In genomic region chr4:102824398-102824797, GRCh38 we compare ENCODE assay signal across 10 cellular contexts. TPM values are rescaled to one million over a fixed set of nuclear protein-coding genes. Genes with fewer than 3 reads are reported as not detected.
A peak's percentile ranks its signal among the peaks of the same experiment; 100 is the strongest.
DNase-seq lines count a peak whose midpoint lies in the region; ATAC-seq, FAIRE-seq and TF ChIP-seq lines count a peak whose summit lies in the region.
"Had no signal": no experiment of that assay in that cellular context is flagged by ENCODE, and none has a peak within 500 bp of the region (broad histone marks: within the 10 kb centered on the region; RNA-seq: fewer than 3 reads in every experiment).

No MANE protein-coding gene starts in this region.

- peak overlapping the region; percentile 99 for H3K27ac ChIP-seq in CD8-positive, alpha-beta memory T cell (ENCODE audit: low read depth, low read length)
- peak overlapping the region in 2 of 4 donors; percentile 99 to 100 for H3K27ac ChIP-seq in pancreas

- H3K4me1 Mint-ChIP-seq in CD8-positive, alpha-beta memory T cell: peaks cover 15 to 62% (median 15%) of the 10 kb centered on the region in 3 donors
- H3K4me1 Mint-ChIP-seq in natural killer cell treated with Interleukin-12 subunit alpha and Interleukin-12 subunit beta and Interleukin-15 and Interleukin-18, amount 100 ng/mL, for 72 hours (ENCODE audit: low read depth in 2 of 2): peaks cover 43 to 59% of the 10 kb centered on the region in 2 donors

- peaks cover 0 to 3% (median 0%) of the 10 kb centered on the region in 5 donors for H3K9me3 Mint-ChIP-seq in CD8-positive, alpha-beta memory T cell
- H3K9me3 Mint-ChIP-seq in natural killer cell treated with Interleukin-12 subunit alpha and Interleukin-12 subunit beta and Interleukin-15 and Interleukin-18, amount 100 ng/mL, for 72 hours: no peaks in the 10 kb centered on the region

- POLR2A ChIA-PET in CD8-positive, alpha-beta memory T cell (lab: Charles Lee): interaction anchor here (0.6 to 7.0 kb wide), 3 partner anchors 10 to 64 kb away, joined by 3 to 182 read pairs (median 52); partner anchors contain the start of genes CISD2 and MANBA

- no peaks in the 10 kb centered on the region for H3K9me3 ChIP-seq in CD8-positive, alpha-beta memory T cell (ENCODE audit: low read length)
- H3K9me3 ChIP-seq in pancreas: no peaks in the 10 kb centered on the region

- H3K4me3 Mint-ChIP-seq in CD8-positive, alpha-beta memory T cell: no peak overlapping the region
- H3K4me3 Mint-ChIP-seq in natural killer cell treated with Interleukin-12 subunit alpha and Interleukin-12 subunit beta and Interleukin-15 and Interleukin-18, amount 100 ng/mL, for 72 hours: no peak overlapping the region

- FAIRE-seq in pancreas (lab: Jason Lieb, UNC): no peak

- intact Hi-C loops in pancreas (cut with DNase I): no loop called here

- no peak for TF ChIP-seq CTCF in epithelial cell of esophagus (IDR thresholded peaks at IDR 0.05; ENCODE audit: insufficient read depth, low read depth, low read length, missing control alignments)
- no peak for TF ChIP-seq CTCF in pancreas (IDR thresholded peaks at IDR 0.05)

- WGBS in pancreas, 2 donors: 0 to 1% methylated on average over 2 of the region's 2 CpGs

- peaks cover 61% of the 10 kb centered on the region for H3K4me1 ChIP-seq in CD8-positive, alpha-beta memory T cell (ENCODE audit: insufficient read depth, low read length)
- H3K4me1 ChIP-seq in pancreas: peaks cover 19 to 54% (median 47%) of the 10 kb centered on the region in 3 donors

- DNase-seq in CD8-positive, alpha-beta memory T cell: no peak
- DNase-seq in NCI-H187 (lab: John Stamatoyannopoulos, UW) (peak; percentile 5 to 36), epithelial cell of esophagus (ENCODE audit: low read depth) (no peak), pancreas (no peak), AG20443 (ENCODE audit: low spot score) (no peak), middle frontal gyrus (ENCODE audit: extremely low spot score, low spot score) (no peak)
- DNase-seq in natural killer cell treated with Interleukin-12 subunit alpha and Interleukin-12 subunit beta and Interleukin-15 and Interleukin-18, amount 100 ng/mL, for 72 hours (ENCODE audit: low spot score): no peak
- DNase-seq: activated effector memory CD4-positive, alpha-beta T cell treated with Interleukin-2 at 50 U/mL for 16 hours; nucleus accumbens had no signal

- H3K4me3 ChIP-seq in CD8-positive, alpha-beta memory T cell (ENCODE audit: low read length): peak overlapping the region; percentile 90
- H3K4me3 ChIP-seq in epithelial cell of esophagus (ENCODE audit: low read length) (peak overlapping the region; percentile 93), pancreas (peak overlapping the region in 3 of 4 donors; percentile 58 to 98 (median 72))

- H3K27me3 Mint-ChIP-seq in CD8-positive, alpha-beta memory T cell: peaks cover 0 to 5% of the 10 kb centered on the region in 2 donors
- no peaks in the 10 kb centered on the region for H3K27me3 Mint-ChIP-seq in natural killer cell treated with Interleukin-12 subunit alpha and Interleukin-12 subunit beta and Interleukin-15 and Interleukin-18, amount 100 ng/mL, for 72 hours

- peak overlapping the region in 2 of 8 donors; percentile 72 to 79 for H3K27ac Mint-ChIP-seq in CD8-positive, alpha-beta memory T cell
- H3K27ac Mint-ChIP-seq in natural killer cell treated with Interleukin-12 subunit alpha and Interleukin-12 subunit beta and Interleukin-15 and Interleukin-18, amount 100 ng/mL, for 72 hours: no peak overlapping the region

- H3K27me3 ChIP-seq in CD8-positive, alpha-beta memory T cell (ENCODE audit: insufficient read depth, low read length, poor library complexity, severe bottlenecking): no peaks in the 10 kb centered on the region
- H3K27me3 ChIP-seq in pancreas: no peaks in the 10 kb centered on the region

- ATAC-seq in pancreas: no peak
- ATAC-seq in HG02678 (IDR thresholded peaks at IDR 0.05; ENCODE audit: unreplicated experiment): no peak
- no peak for ATAC-seq in natural killer cell treated with Interleukin-12 subunit alpha and Interleukin-12 subunit beta and Interleukin-15 and Interleukin-18, amount 100 ng/mL, for 72 hours

- peaks cover 0 to 43% (median 15%) of the 10 kb centered on the region in 3 donors for H3K36me3 Mint-ChIP-seq in CD8-positive, alpha-beta memory T cell
- peaks cover 15% of the 10 kb centered on the region for H3K36me3 Mint-ChIP-seq in natural killer cell treated with Interleukin-12 subunit alpha and Interleukin-12 subunit beta and Interleukin-15 and Interleukin-18, amount 100 ng/mL, for 72 hours

- CTCF ChIA-PET in CD8-positive, alpha-beta memory T cell (lab: Charles Lee): interaction anchor here (1.2 to 1.7 kb wide), 2 partner anchors 8 to 13 kb away, joined by 4 read pairs; no protein-coding TSS in a partner anchor

- peaks cover 9% of the 10 kb centered on the region for H3K36me3 ChIP-seq in CD8-positive, alpha-beta memory T cell (ENCODE audit: insufficient read depth, low read length)
- no peaks in the 10 kb centered on the region for H3K36me3 ChIP-seq in pancreas

RNA-seq across cellular contexts. Expression of gene UBE2D3, which starts 3.0 kb away (rescaled TPM):
- 100 to 1,000 TPM; 436 to 452 TPM for total RNA-seq in CD8-positive, alpha-beta memory T cell
- 466 TPM for polyA plus RNA-seq in CD8-positive, alpha-beta memory T cell
- 100 to 1,000 TPM in 5 of 6 donors, 10 to 100 TPM in 1; 90.6 to 141 (median 130) TPM for total RNA-seq in pancreas
- polyA plus RNA-seq in pancreas: 100 to 1,000 TPM in 1 of 2 donors, 10 to 100 TPM in 1; 98.2 to 137 TPM
- total RNA-seq in natural killer cell treated with Interleukin-12 subunit alpha and Interleukin-12 subunit beta and Interleukin-15 and Interleukin-18, amount 100 ng/mL, for 72 hours: 100 to 1,000 TPM; 400 to 403 TPM

RNA-seq across cellular contexts. Expression of gene CISD2, which starts 44.4 kb away (rescaled TPM):
- total RNA-seq in CD8-positive, alpha-beta memory T cell: 10 to 100 TPM; 43.6 to 43.7 TPM
- polyA plus RNA-seq in CD8-positive, alpha-beta memory T cell: 36.0 TPM
- total RNA-seq in pancreas: 10 to 100 TPM; 10.2 to 21.1 (median 14.4) TPM
- polyA plus RNA-seq in pancreas: 10 to 100 TPM; 10.8 to 23.1 TPM
- 10 to 100 TPM; 26.8 to 31.1 TPM for total RNA-seq in natural killer cell treated with Interleukin-12 subunit alpha and Interleukin-12 subunit beta and Interleukin-15 and Interleukin-18, amount 100 ng/mL, for 72 hours

Comparison
In these comparisons a context has a peak if more than half of its experiments do, and no peak if none do; other contexts are left out.
1. DNase-seq: peak in NCI-H187 (2 of 2); none in CD8-positive, alpha-beta memory T cell (0 of 5), epithelial cell of esophagus (single experiment), pancreas (0 of 6), AG20443 (single experiment), natural killer cell treated with Interleukin-12 subunit alpha and Interleukin-12 subunit beta and Interleukin-15 and Interleukin-18, amount 100 ng/mL, for 72 hours (single experiment) and middle frontal gyrus (single experiment).
2. Peak in every context shown above with its lines, with median percentiles within 50 percentile points of each other: H3K4me3 ChIP-seq.